Comparison of ENCODE assay signal across 19 cellular contexts in genomic region chr19:56316728-56317127, GRCh38. TPM values are rescaled to one million over a fixed set of nuclear protein-coding genes. Genes with fewer than 3 reads are reported as not detected.
DNase-seq lines count a peak whose midpoint lies in the region; ATAC-seq, FAIRE-seq and TF ChIP-seq lines count a peak whose summit lies in the region.
"Had no signal": no experiment of that assay in that cellular context is flagged by ENCODE, and none has a peak within 500 bp of the region (broad histone marks: within the 10 kb centered on the region; RNA-seq: fewer than 3 reads in every experiment).

No MANE protein-coding gene starts in this region.

- H3K27ac Mint-ChIP-seq in CD4-positive, alpha-beta T cell, result peak overlapping the region; percentile 95
- no peak overlapping the region for H3K27ac Mint-ChIP-seq in T-helper 17 cell
- H3K27ac Mint-ChIP-seq in osteocyte (ENCODE audit: unreplicated experiment), result no peak overlapping the region

- H3K4me3 Mint-ChIP-seq in CD4-positive, alpha-beta T cell, result peak overlapping the region; percentile 91
- H3K4me3 Mint-ChIP-seq in T-helper 17 cell (peak overlapping the region; percentile 39), osteocyte (ENCODE audit: unreplicated experiment) (peak overlapping the region; percentile 26)

- H3K27ac ChIP-seq in CD4-positive, alpha-beta T cell (ENCODE audit: low read depth, low read length), result no peak overlapping the region
- no peak overlapping the region for H3K27ac ChIP-seq in colonic mucosa

- no peaks in the 10 kb centered on the region for H3K27me3 Mint-ChIP-seq in CD4-positive, alpha-beta T cell
- H3K27me3 Mint-ChIP-seq in T-helper 17 cell, result peaks cover 16% of the 10 kb centered on the region
- no peaks in the 10 kb centered on the region for H3K27me3 Mint-ChIP-seq in osteocyte (ENCODE audit: unreplicated experiment)

- no peak overlapping the region for H3K9ac ChIP-seq in colonic mucosa (ENCODE audit: low read depth in 2 of 2, low read length in 2 of 2)

- POLR2A ChIA-PET in CD4-positive, alpha-beta T cell (lab: Charles Lee), result no interaction called here

- no peak overlapping the region for H3K4me3 ChIP-seq in colonic mucosa

- CTCF ChIA-PET in CD4-positive, alpha-beta T cell (lab: Charles Lee), result no interaction called here

- no peaks in the 10 kb centered on the region for H3K27me3 ChIP-seq in CD4-positive, alpha-beta T cell (ENCODE audit: control insufficient read depth, insufficient read depth, low read length)
- H3K27me3 ChIP-seq in colonic mucosa, result no peaks in the 10 kb centered on the region
- H3K27me3 ChIP-seq: BLaER1 treated with 17β-estradiol and CSF1 and Interleukin-3, amounts not matched to agents 10 nM and 100 nM had no signal

- DNase-seq in CD4-positive, alpha-beta T cell, result no peak
- DNase-seq in T-helper 17 cell (no peak), left kidney (ENCODE audit: low read depth, low spot score) (peak; percentile 40), osteocyte (ENCODE audit: extremely low spot score, unreplicated experiment) (peak; percentile 27), urothelium cell line (ENCODE audit: low spot score) (no peak), colonic mucosa (no peak)
- DNase-seq: DMS79 treated with DMSO at 0.1 percent for 48 hours, KG1, NCI-H1417, NCI-H1930, NCI-H226, NCI-H524, NCI-H82, RPMI8226, SHP77 treated with DMSO at 0.1 percent for 48 hours had no signal

- intact Hi-C loops in CD4-positive, alpha-beta T cell (cut with DNase I, micrococcal nuclease), result loop anchor here in 1 of 2 experiments (2.0 to 10.0 kb wide), 4 partner anchors 48 to 1838 kb away; partner anchors contain the start of genes EPN1, ZNF329 and ZNF628
- intact Hi-C loops in colonic mucosa (cut with DNase I), result no loop called here

- FAIRE-seq in urothelium cell line (lab: Jason Lieb, UNC), result no peak

- H3K9me3 ChIP-seq in CD4-positive, alpha-beta T cell (ENCODE audit: control insufficient read depth, low read length), result no peaks in the 10 kb centered on the region
- H3K9me3 ChIP-seq in T-helper 17 cell (ENCODE audit: control insufficient read depth, low read length, poor library complexity, severe bottlenecking), result no peaks in the 10 kb centered on the region
- no peaks in the 10 kb centered on the region for H3K9me3 ChIP-seq in colonic mucosa
- H3K9me3 ChIP-seq: BLaER1 treated with 17β-estradiol and CSF1 and Interleukin-3, amounts not matched to agents 10 nM and 100 nM had no signal

- no peak for TF ChIP-seq CTCF in CD4-positive, alpha-beta T cell (IDR thresholded peaks at IDR 0.05)
- no peak for TF ChIP-seq CTCF in osteocyte (IDR thresholded peaks at IDR 0.05)
- no peak for TF ChIP-seq CTCF in colonic mucosa (IDR thresholded peaks at IDR 0.05)

- H3K4me1 Mint-ChIP-seq in CD4-positive, alpha-beta T cell (ENCODE audit: low read depth), result peaks cover 32% of the 10 kb centered on the region
- H3K4me1 Mint-ChIP-seq in T-helper 17 cell, result peaks cover 13% of the 10 kb centered on the region
- peaks cover 15% of the 10 kb centered on the region for H3K4me1 Mint-ChIP-seq in osteocyte (ENCODE audit: unreplicated experiment)

- H3K4me1 ChIP-seq in colonic mucosa, result peaks cover 8% of the 10 kb centered on the region

- peaks cover 20% of the 10 kb centered on the region for H3K36me3 Mint-ChIP-seq in CD4-positive, alpha-beta T cell (ENCODE audit: low read depth)
- peaks cover under 1% of the 10 kb centered on the region for H3K36me3 Mint-ChIP-seq in T-helper 17 cell (ENCODE audit: low read depth)
- H3K36me3 Mint-ChIP-seq in osteocyte (ENCODE audit: unreplicated experiment), result peaks cover 2% of the 10 kb centered on the region

- H3K36me3 ChIP-seq in colonic mucosa, result no peaks in the 10 kb centered on the region

- no peak for ATAC-seq in CD4-positive, alpha-beta T cell (ENCODE audit: poor library complexity)
- ATAC-seq in T-helper 17 cell, result no peak
- ATAC-seq in HG02938 (IDR thresholded peaks at IDR 0.05; ENCODE audit: unreplicated experiment), result no peak

- H3K9me3 Mint-ChIP-seq in CD4-positive, alpha-beta T cell, result no peaks in the 10 kb centered on the region
- no peaks in the 10 kb centered on the region for H3K9me3 Mint-ChIP-seq in osteocyte (ENCODE audit: unreplicated experiment)

RNA-seq across cellular contexts. Expression of gene ZSCAN5A, which starts 2.1 kb away (rescaled TPM):
- 1 to 10 TPM; 3.3 to 4.4 TPM for total RNA-seq in CD4-positive, alpha-beta T cell
- total RNA-seq in T-helper 17 cell (10 to 100 TPM in 1 of 2 donors, 1 to 10 TPM in 1; 9.1 to 11.1 TPM), osteocyte (8.9 and 11.1 TPM in 2 replicates), colonic mucosa (10 to 100 TPM in 1 of 2 donors, 1 to 10 TPM in 1; 9.8 to 12.1 TPM)

RNA-seq across cellular contexts. Expression of gene EDDM13, which starts 44.2 kb away (rescaled TPM):
- not detected for total RNA-seq in CD4-positive, alpha-beta T cell
- total RNA-seq in T-helper 17 cell (not detected), osteocyte (not detected in 2 replicates), colonic mucosa (not detected)
- total RNA-seq: A673, H4 had no signal

Comparison
In these comparisons a context has a peak if more than half of its experiments do, and no peak if none do; other contexts are left out.
1. DNase-seq: peak in left kidney (single experiment) and osteocyte (single experiment); none in CD4-positive, alpha-beta T cell (0 of 10), T-helper 17 cell (0 of 3), urothelium cell line (single experiment) and colonic mucosa (single experiment).
2. H3K4me3 Mint-ChIP-seq: peak in every context shown above with its lines; median percentile 91 in CD4-positive, alpha-beta T cell; 39 in T-helper 17 cell; 26 in osteocyte.